2 cellular contexts compared by ENCODE assay signal in the genomic region with DNA sequence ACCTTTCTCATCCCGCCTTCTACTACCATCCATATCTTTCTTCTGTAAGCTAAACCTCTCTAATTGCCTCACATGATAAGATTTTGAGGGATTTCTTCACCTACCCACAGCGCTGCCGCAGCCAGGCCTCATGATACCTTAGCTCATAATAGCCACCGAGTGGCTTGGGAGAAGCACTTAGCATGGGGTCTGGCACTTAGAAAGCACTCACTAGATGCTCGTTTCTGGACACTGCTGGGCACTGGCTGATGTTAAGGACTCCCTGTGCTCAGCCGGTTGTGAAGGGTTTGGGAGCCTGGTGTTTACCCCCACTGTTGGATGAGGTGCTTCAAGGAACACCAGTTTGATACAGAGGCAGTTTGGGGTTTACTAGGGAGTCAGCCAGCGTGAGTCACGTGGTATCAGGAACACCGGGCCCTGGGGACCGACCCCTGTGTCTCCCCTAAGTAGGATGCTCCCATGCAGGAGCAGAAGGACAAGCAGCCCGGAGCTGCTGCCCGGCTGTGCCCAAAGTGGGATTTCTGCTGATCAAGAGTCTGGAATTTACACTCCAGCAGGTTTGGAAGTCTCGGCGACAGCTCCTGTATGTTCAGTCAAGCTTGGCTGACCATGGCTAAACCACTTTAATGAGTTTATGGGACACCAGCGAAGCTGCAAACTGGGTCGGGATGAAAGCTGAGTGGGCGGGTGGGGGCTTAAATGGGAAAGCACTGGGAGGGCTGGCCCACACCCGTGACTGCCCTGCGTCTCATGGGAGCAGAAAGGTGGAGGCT.
TF ChIP-seq lines count a peak whose summit lies in the region.

No MANE protein-coding gene starts in this region.

TF ChIP-seq in GM12878, 131 proteins besides CTCF, POLR2A, EP300 and RAD21:
- TF ChIP-seq BMI1 (IDR thresholded peaks at IDR 0.05; ENCODE audit: borderline replicate concordance) = no peak
- 0 out of 2 replicates have a peak, but pooled peaks have one; percentile 15 for TF ChIP-seq PAX5 (IDR thresholded peaks at IDR 0.05; ENCODE audit: borderline replicate concordance, low read depth, low read length)

TF ChIP-seq in GM23338, 12 proteins besides CTCF, POLR2A, EP300 and RAD21:
- no peak for TF ChIP-seq CREB1 (CRISPR knock-in tag; IDR thresholded peaks at IDR 0.05; ENCODE audit: low read depth)
